Comparison of ENCODE assay signal across 6 cellular contexts in genomic region chr11:124762624-124763155, GRCh38. TPM values are rescaled to one million over a fixed set of nuclear protein-coding genes. Genes with fewer than 3 reads are reported as not detected.
DNase-seq lines count a peak whose midpoint lies in the region; ATAC-seq, FAIRE-seq and TF ChIP-seq lines count a peak whose summit lies in the region.

No MANE protein-coding gene starts in this region.

- H3K79me2 ChIP-seq in PC-9 (ENCODE audit: low read depth): peaks cover 30% of the 10 kb centered on the region; the same call in 1 of the 2 replicates

- CTCF ChIA-PET in A549 (lab: Yijun Ruan, JAX): interaction anchor here (0.5 to 6.1 kb wide), 25 partner anchors 10 to 360 kb away, joined by 3 to 45 read pairs (median 7); partner anchors contain the start of genes MSANTD2, ROBO3 and VSIG2
- CTCF ChIA-PET in PC-9 (lab: Charles Lee): interaction anchor here (0.6 to 2.2 kb wide), 9 partner anchors 14 to 93 kb away, joined by 3 to 21 read pairs (median 7); partner anchors contain the start of genes SIAE and SPA17

- peaks cover 12% of the 10 kb centered on the region for H3F3A ChIP-seq in PC-9 (ENCODE audit: insufficient read depth, low read depth)

- H3K4me2 ChIP-seq in A549: peak overlapping the region; percentile 98
- peak overlapping the region; percentile 91 for H3K4me2 ChIP-seq in PC-9

- FAIRE-seq in A549 (lab: Jason Lieb, UNC): no peak

- intact Hi-C loops in PC-9 (cut with micrococcal nuclease; ENCODE audit: unreplicated experiment) (loop anchor here (1.0 to 2.0 kb wide), 6 partner anchors 16 to 93 kb away; partner anchors contain the start of genes SIAE and SPA17), right cardiac atrium (cut with DNase I) (loop anchor here in 3 of 4 donors (2.0 to 10.0 kb wide), 4 partner anchors 72 to 92 kb away; partner anchors contain the start of genes SIAE (in 2 of the 3) and SPA17 (in 2 of the 3))

- H3K27me3 ChIP-seq in PC-9 (ENCODE audit: insufficient read depth, low read depth) (no peaks in the 10 kb centered on the region), right cardiac atrium (ENCODE audit: control insufficient read depth, insufficient read depth) (no peaks in the 10 kb centered on the region)

- TF ChIP-seq POLR2A in A549 (IDR thresholded peaks at IDR 0.05; ENCODE audit: low read length): no peak

- TF ChIP-seq RAD21 in A549 (conservative IDR thresholded peaks at IDR 0.05 in 1 of 2, IDR thresholded peaks at IDR 0.05 in 1 of 2): no peak

- peak overlapping the region; percentile 90 for H2AFZ ChIP-seq in PC-9

- no peaks in the 10 kb centered on the region for H3K9me2 ChIP-seq in PC-9 (ENCODE audit: insufficient read depth)

- POLR2A ChIA-PET in A549 (lab: Yijun Ruan, JAX) (interaction anchor here (1.1 kb wide), 1 partner anchor 16 kb away, joined by 4 read pairs; no protein-coding TSS in a partner anchor), PC-9 (lab: Charles Lee; ENCODE audit: unreplicated experiment) (interaction anchor here (1.3 kb wide), 1 partner anchor 14 kb away, joined by 16 read pairs; no protein-coding TSS in a partner anchor)

- ATAC-seq in A549 (peak; percentile 5 to 16; a peak in 4 of 6 replicates), GM21390 (IDR thresholded peaks at IDR 0.05; ENCODE audit: unreplicated experiment) (peak; percentile 8), right cardiac atrium (peak; percentile 0 to 3), HG03469 (IDR thresholded peaks at IDR 0.05; ENCODE audit: unreplicated experiment) (no peak)

- TSS peak; percentile 44 for BruUV-seq in PC-9 (replicated peaks; lab: Mats Ljungman, UMichigan)

- H3K9me3 ChIP-seq in A549 (no peaks in the 10 kb centered on the region), PC-9 (ENCODE audit: insufficient read depth, low read depth) (no peaks in the 10 kb centered on the region), right cardiac atrium (ENCODE audit: control insufficient read depth, low read length) (no peaks in the 10 kb centered on the region)

- H3K4me1 ChIP-seq in A549 (peaks cover 61% of the 10 kb centered on the region), PC-9 (replicated peaks; ENCODE audit: insufficient read depth) (peaks cover 26% of the 10 kb centered on the region), right cardiac atrium (ENCODE audit: control insufficient read depth, insufficient read depth, low read length) (peaks cover 3% of the 10 kb centered on the region), urinary bladder (ENCODE audit: insufficient read depth) (no peaks in the 10 kb centered on the region)

- 2% methylated on average over 19 of the region's 45 CpGs for WGBS in A549 (ENCODE audit: missing lambda C conversion rate)
- under 1% methylated on average over 45 of the region's 45 CpGs for WGBS in right cardiac atrium
- under 1% methylated on average over 45 of the region's 45 CpGs for WGBS in urinary bladder

- H4K20me1 ChIP-seq in PC-9 (ENCODE audit: insufficient read depth): no peaks in the 10 kb centered on the region

- TF ChIP-seq EP300 in A549 (IDR thresholded peaks at IDR 0.05): no peak

- no peak for TF ChIP-seq CTCF in A549 (IDR thresholded peaks at IDR 0.05)
- TF ChIP-seq CTCF in PC-9 (conservative IDR thresholded peaks at IDR 0.05): no peak

- DNase-seq in A549 (ENCODE audit: low read depth in 1 of 2, low spot score in 1 of 2) (peak in 1 of 2 experiments; percentile 14), PC-9 (peak in 1 of 2 experiments; percentile 53), right cardiac atrium (peak in 2 of 3 donors; percentile 63 to 69)

- H3K36me3 ChIP-seq in PC-9 (ENCODE audit: low read depth): peaks cover 10% of the 10 kb centered on the region; the same call in 1 of the 2 replicates
- peaks cover 3% of the 10 kb centered on the region for H3K36me3 ChIP-seq in urinary bladder (ENCODE audit: insufficient read depth)

- peak overlapping the region; percentile 75 to 88 for H3K27ac ChIP-seq in A549
- H3K27ac ChIP-seq in PC-9: peak overlapping the region; percentile 47
- H3K27ac ChIP-seq in right cardiac atrium (ENCODE audit: low read length): peak overlapping the region; percentile 77
- no peak overlapping the region for H3K27ac ChIP-seq in urinary bladder (ENCODE audit: low read depth)

- H3K4me3 ChIP-seq in A549: peak overlapping the region; percentile 75
- peak overlapping the region; percentile 98 for H3K4me3 ChIP-seq in PC-9
- H3K4me3 ChIP-seq in right cardiac atrium (ENCODE audit: low read length): peak overlapping the region; percentile 60
- peak overlapping the region; percentile 33 for H3K4me3 ChIP-seq in urinary bladder (ENCODE audit: low read depth, low read length)

TF ChIP-seq in A549, 52 proteins besides CTCF, POLR2A, EP300 and RAD21:
- TF ChIP-seq NFE2L2 (conservative IDR thresholded peaks at IDR 0.05; ENCODE audit: low read length) (no peak), ZFP36 (IDR thresholded peaks at IDR 0.05; ENCODE audit: borderline replicate concordance, partially characterized antibody) (peak; percentile 52)

RNA-seq across cellular contexts. Expression of gene ESAM, which starts 0.6 kb away (rescaled TPM):
- polyA plus RNA-seq in A549 (2011; rRNA removed) (11.7 and 14.5 TPM in 2 replicates), A549 (2017; fragmentation: RNase III; extraction: RNeasy Plus Mini Kit Qiagen cat#74134 plus additional on column Dnase treatment) (6.2 to 9.1 TPM (median 6.8 TPM) in 3 replicates), right cardiac atrium (51.8 TPM), urinary bladder (66.2 TPM)
- 13.9 and 18.5 TPM in 2 replicates for polyA plus RNA-seq in A549 (2012; cell fraction: cytosol; rRNA removed)
- 25.8 and 28.9 TPM in 2 replicates for polyA plus RNA-seq in A549 (2012; cell fraction: nucleus; rRNA removed)
- polyA minus RNA-seq in A549 (2011; rRNA and poly(A)+ RNA removed): 7.6 and 11.0 TPM in 2 replicates
- total RNA-seq in PC-9 (2021) (13.5 and 15.3 TPM in 2 replicates), right cardiac atrium (10 to 100 TPM; 31.2 to 49.8 (median 41.9) TPM), urinary bladder (13.3 TPM)

RNA-seq across cellular contexts. Expression of gene VSIG2, which starts 10.6 kb away (rescaled TPM):
- polyA plus RNA-seq in A549 (2011; rRNA removed) (not detected in 2 replicates), A549 (2017; fragmentation: RNase III; extraction: RNeasy Plus Mini Kit Qiagen cat#74134 plus additional on column Dnase treatment) (not detected in 3 replicates), right cardiac atrium (0.43 TPM), urinary bladder (36.4 TPM)
- 0.03 TPM in 1 of 2 replicates, not detected in the other for polyA plus RNA-seq in A549 (2012; cell fraction: cytosol; rRNA removed)
- 0.12 and 0.27 TPM in 2 replicates for polyA plus RNA-seq in A549 (2012; cell fraction: nucleus; rRNA removed)
- polyA minus RNA-seq in A549 (2011; rRNA and poly(A)+ RNA removed): 0.19 TPM in 1 of 2 replicates, not detected in the other
- total RNA-seq in PC-9 (2021) (12.4 and 13.6 TPM in 2 replicates), right cardiac atrium (1 to 10 TPM in 3 of 4 donors, under 1 TPM in 1; 0.97 to 1.4 (median 1.0) TPM), urinary bladder (27.5 TPM)

RNA-seq across cellular contexts. Expression of gene NRGN, which starts 22.9 kb away (rescaled TPM):
- 1.2 and 1.6 TPM in 2 replicates for polyA plus RNA-seq in A549 (2011; rRNA removed)
- polyA plus RNA-seq in A549 (2012; cell fraction: cytosol; rRNA removed): 9.5 and 10.0 TPM in 2 replicates
- 6.6 and 8.3 TPM in 2 replicates for polyA plus RNA-seq in A549 (2012; cell fraction: nucleus; rRNA removed)
- polyA plus RNA-seq in A549 (2017; fragmentation: RNase III; extraction: RNeasy Plus Mini Kit Qiagen cat#74134 plus additional on column Dnase treatment): 3.3 to 3.5 TPM (median 3.4 TPM) in 3 replicates
- 2.2 and 3.4 TPM in 2 replicates for polyA minus RNA-seq in A549 (2011; rRNA and poly(A)+ RNA removed)
- total RNA-seq in PC-9 (2021): 6.8 and 10.2 TPM in 2 replicates
- 10 to 100 TPM in 2 of 4 donors, 1 to 10 TPM in 2; 5.3 to 11.1 (median 9.0) TPM for total RNA-seq in right cardiac atrium
- 16.0 TPM for polyA plus RNA-seq in right cardiac atrium
- total RNA-seq in urinary bladder: 0.37 TPM
- 5.1 TPM for polyA plus RNA-seq in urinary bladder

RNA-seq across cellular contexts. Expression of gene MSANTD2, which starts 37.5 kb away (rescaled TPM):
- polyA plus RNA-seq in A549 (2011; rRNA removed) (6.4 TPM in 2 replicates), A549 (2017; fragmentation: RNase III; extraction: RNeasy Plus Mini Kit Qiagen cat#74134 plus additional on column Dnase treatment) (5.4 to 5.8 TPM (median 5.6 TPM) in 3 replicates), right cardiac atrium (3.8 TPM), urinary bladder (8.7 TPM)
- 2.4 TPM in 2 replicates for polyA plus RNA-seq in A549 (2012; cell fraction: cytosol; rRNA removed)
- polyA plus RNA-seq in A549 (2012; cell fraction: nucleus; rRNA removed): 5.3 and 8.0 TPM in 2 replicates
- 1.6 and 3.0 TPM in 2 replicates for polyA minus RNA-seq in A549 (2011; rRNA and poly(A)+ RNA removed)
- total RNA-seq in PC-9 (2021) (16.9 and 18.1 TPM in 2 replicates), right cardiac atrium (1 to 10 TPM; 3.5 to 6.7 (median 5.3) TPM), urinary bladder (28.8 TPM)

Comparison
In these comparisons a context has a peak if more than half of its experiments do, and no peak if none do; other contexts are left out.
1. H3K4me3 ChIP-seq: peak in every context shown above with its lines; median percentile 98 in PC-9; 75 in A549; 60 in right cardiac atrium; 33 in urinary bladder.